ENCODE assay signal across 24 cellular contexts in genomic region chr20:23680151-23680550, GRCh38. TPM values are rescaled to one million over a fixed set of nuclear protein-coding genes. Genes with fewer than 3 reads are reported as not detected.
DNase-seq lines count a peak whose midpoint lies in the region; ATAC-seq, FAIRE-seq and TF ChIP-seq lines count a peak whose summit lies in the region.
"Had no signal": no experiment of that assay in that cellular context is flagged by ENCODE, and none has a peak within 500 bp of the region (broad histone marks: within the 10 kb centered on the region; RNA-seq: fewer than 3 reads in every experiment).

No MANE protein-coding gene starts in this region.

- no peak overlapping the region for H3K9ac ChIP-seq in BLaER1

- no peaks in the 10 kb centered on the region for H4K20me1 ChIP-seq in BLaER1

- H3K9me3 ChIP-seq in BLaER1 (no peaks in the 10 kb centered on the region), esophagus muscularis mucosa (no peaks in the 10 kb centered on the region), lung (ENCODE audit: control insufficient read depth in 2 of 2, insufficient read depth in 1 of 2, low read length in 1 of 2) (peaks cover 0 to 2% of the 10 kb centered on the region in 2 donors), small intestine (ENCODE audit: control insufficient read depth, low read depth) (no peaks in the 10 kb centered on the region)
- H3K9me3 ChIP-seq: SJCRH30 had no signal

- H3K27me3 ChIP-seq in BLaER1, result no peaks in the 10 kb centered on the region
- peaks cover 0 to 7% (median 0%) of the 10 kb centered on the region in 4 donors for H3K27me3 ChIP-seq in esophagus muscularis mucosa
- H3K27me3 ChIP-seq in lung (ENCODE audit: control insufficient read depth, insufficient read depth), result no peaks in the 10 kb centered on the region
- H3K27me3 ChIP-seq in small intestine (ENCODE audit: control insufficient read depth in 2 of 2, insufficient read depth in 2 of 2, low read length in 2 of 2), result no peaks in the 10 kb centered on the region
- H3K27me3 ChIP-seq: SJCRH30 had no signal

- H3K27ac ChIP-seq in BLaER1, result no peak overlapping the region
- no peak overlapping the region for H3K27ac ChIP-seq in esophagus muscularis mucosa (replicated peaks in 1 of 4)
- H3K27ac ChIP-seq in lung (ENCODE audit: low read depth in 1 of 2, low read length in 1 of 2), result no peak overlapping the region
- H3K27ac ChIP-seq in small intestine (ENCODE audit: low read depth in 1 of 2, low read length in 1 of 2), result no peak overlapping the region
- H3K27ac ChIP-seq: C4-2B, RWPE1, SJCRH30 had no signal

- H3K4me1 ChIP-seq in BLaER1, result peaks cover 10% of the 10 kb centered on the region
- peaks cover 0 to 7% (median 0%) of the 10 kb centered on the region in 4 donors for H3K4me1 ChIP-seq in esophagus muscularis mucosa
- H3K4me1 ChIP-seq in lung (ENCODE audit: control insufficient read depth in 2 of 2, insufficient read depth in 2 of 2, low read length in 2 of 2), result peaks cover 0 to 4% of the 10 kb centered on the region in 2 donors
- H3K4me1 ChIP-seq in small intestine (ENCODE audit: control insufficient read depth in 2 of 2, insufficient read depth in 1 of 2, low read depth in 1 of 2, low read length in 1 of 2), result no peaks in the 10 kb centered on the region
- H3K4me1 ChIP-seq: SJCRH30 had no signal

- ATAC-seq in lung (ENCODE audit: insufficient read depth, low FRiP score) (no peak), HG02678 (IDR thresholded peaks at IDR 0.05; ENCODE audit: unreplicated experiment) (no peak)
- ATAC-seq in activated CD4-positive, CD25-positive, alpha-beta regulatory T cell treated with anti-CD3 and anti-CD28 coated beads, Interleukin-2, amount 50 U/mL, for 24 hours, result no peak

- H3K4me2 ChIP-seq in BLaER1, result peak overlapping the region; percentile 17; the same call in 1 of the 2 replicates

- H3K4me3 ChIP-seq in BLaER1 (no peak overlapping the region), esophagus muscularis mucosa (no peak overlapping the region), lung (no peak overlapping the region), small intestine (ENCODE audit: low read depth in 1 of 2, low read length in 2 of 2) (no peak overlapping the region)
- H3K4me3 ChIP-seq: SJCRH30 had no signal

- no peak for TF ChIP-seq POLR2A in esophagus muscularis mucosa (IDR thresholded peaks at IDR 0.05; ENCODE audit: low read depth)

- H3K36me3 ChIP-seq in BLaER1 (no peaks in the 10 kb centered on the region), esophagus muscularis mucosa (no peaks in the 10 kb centered on the region), lung (ENCODE audit: control insufficient read depth in 2 of 2, insufficient read depth in 2 of 2, low read length in 2 of 2) (no peaks in the 10 kb centered on the region), small intestine (ENCODE audit: control insufficient read depth in 2 of 2, insufficient read depth in 2 of 2, low read length in 2 of 2) (no peaks in the 10 kb centered on the region)
- H3K36me3 ChIP-seq: SJCRH30 had no signal

- TF ChIP-seq CTCF in esophagus muscularis mucosa (IDR thresholded peaks at IDR 0.05), result no peak
- TF ChIP-seq CTCF in lung (IDR thresholded peaks at IDR 0.05; ENCODE audit: control extremely low read depth, extremely low read depth), result no peak

- DNase-seq in MV-4-11 (lab: John Stamatoyannopoulos, UW) (peak; percentile 53), esophagus muscularis mucosa (ENCODE audit: extremely low spot score) (peak; percentile 39), lung (ENCODE audit: low spot score) (peak; percentile 28), NCI-H2029 treated with DMSO at 0.1 percent for 48 hours (lab: John Stamatoyannopoulos, UW) (no peak), small intestine (no peak)
- DNase-seq: DND-41, H7, HFFc6, Karpas-422, NCI-H1105 treated with DMSO at 0.1 percent for 48 hours, NCI-H1694, NCI-H2107, NCI-H510A treated with DMSO at 0.1 percent for 48 hours, NCI-H774, SJCRH30 had no signal

- FAIRE-seq in small intestine (lab: Jason Lieb, UNC), result no peak

- intact Hi-C loops in esophagus muscularis mucosa (cut with DNase I), result no loop called here

- TF ChIP-seq EP300 in esophagus muscularis mucosa (IDR thresholded peaks at IDR 0.05), result no peak

RNA-seq across cellular contexts. Expression of gene CST4, which starts 8.7 kb away (rescaled TPM):
- not detected for total RNA-seq in esophagus muscularis mucosa
- total RNA-seq in lung, result not detected
- polyA plus RNA-seq in lung, result not detected
- not detected for polyA plus RNA-seq in small intestine
- total RNA-seq: A673, G401, H7, HFFc6, MCF 10A, SJCRH30 had no signal
- polyA plus RNA-seq: IgD-negative memory B cell had no signal

RNA-seq across cellular contexts. Expression of gene CST3, which starts 42.4 kb away (rescaled TPM):
- total RNA-seq in esophagus muscularis mucosa, result 1,000 to 10,000 TPM; 1,253 to 2,184 (median 1,709) TPM
- 100 to 1,000 TPM; 238 to 726 TPM for total RNA-seq in lung
- 100 to 1,000 TPM; 557 to 780 TPM for polyA plus RNA-seq in lung
- 100 to 1,000 TPM; 443 to 496 (median 444) TPM for polyA plus RNA-seq in small intestine

Comparison
In these comparisons a context has a peak if more than half of its experiments do, and no peak if none do; other contexts are left out.
1. DNase-seq: peak in MV-4-11 (single experiment), esophagus muscularis mucosa (single experiment) and lung (single experiment); none in NCI-H2029 treated with DMSO at 0.1 percent for 48 hours (single experiment) and small intestine (single experiment).